17 cellular contexts compared by ENCODE assay signal in the genomic region with DNA sequence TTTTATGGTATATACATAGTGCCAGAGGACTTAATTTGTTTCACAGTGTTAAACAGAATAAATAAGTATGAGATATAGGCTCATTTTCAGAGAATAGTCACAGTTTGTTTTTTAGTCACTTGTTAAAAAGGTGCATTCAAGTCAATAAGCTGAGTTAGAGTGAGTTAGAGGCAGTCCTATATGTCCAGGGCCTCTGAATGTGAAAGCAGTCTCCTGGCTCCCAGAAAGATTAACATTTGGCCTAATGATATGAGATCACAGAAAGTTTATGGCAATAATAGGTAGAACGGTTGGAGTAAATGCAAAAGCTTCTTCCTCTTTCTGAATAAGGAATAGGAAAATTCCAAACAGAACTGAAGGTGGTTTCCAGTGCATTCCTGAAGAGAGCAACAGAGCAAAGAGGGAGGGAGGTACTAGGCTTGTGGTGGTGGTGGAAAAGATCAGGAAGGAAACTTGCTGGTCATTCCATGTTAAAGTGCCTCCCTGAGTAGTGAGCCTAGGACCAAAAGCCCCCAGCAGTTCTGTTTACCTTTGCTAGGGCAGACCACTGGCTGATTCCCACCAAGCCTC. TPM values are rescaled to one million over a fixed set of nuclear protein-coding genes. Genes with fewer than 3 reads are reported as not detected.
DNase-seq lines count a peak whose midpoint lies in the region; ATAC-seq, FAIRE-seq and TF ChIP-seq lines count a peak whose summit lies in the region.
"Had no signal": no experiment of that assay in that cellular context is flagged by ENCODE, and none has a peak within 500 bp of the region (broad histone marks: within the 10 kb centered on the region; RNA-seq: fewer than 3 reads in every experiment).

No MANE protein-coding gene starts in this region.

- H3K36me3 ChIP-seq in astrocyte (ENCODE audit: insufficient read depth, low read length) = no peaks in the 10 kb centered on the region
- H3K36me3 ChIP-seq in psoas muscle (ENCODE audit: insufficient read depth in 1 of 2, low read depth in 1 of 2) = peaks cover 0 to 32% of the 10 kb centered on the region in 2 donors
- H3K36me3 ChIP-seq in gastroesophageal sphincter = no peaks in the 10 kb centered on the region
- H3K36me3 ChIP-seq: left ventricle myocardium inferior had no signal

- intact Hi-C loops in psoas muscle (cut with DNase I) = loop anchor here (10.0 kb wide), 2 partner anchors 97 to 387 kb away; no protein-coding TSS in a partner anchor

- H3K4me1 Mint-ChIP-seq in astrocyte (ENCODE audit: low read depth, unreplicated experiment) = peaks cover 39% of the 10 kb centered on the region
- H3K4me1 Mint-ChIP-seq: activated CD4-positive, alpha-beta T cell treated with anti-CD3 and anti-CD28 coated beads, Interleukin-2, amount 10 ng/mL, durations not matched to agents 24 days and 14 days; CD4-positive, CD25-positive, alpha-beta regulatory T cell; T-cell had no signal

- no peaks in the 10 kb centered on the region for H3K9me3 Mint-ChIP-seq in astrocyte (ENCODE audit: unreplicated experiment)
- H3K9me3 Mint-ChIP-seq: activated CD4-positive, alpha-beta T cell treated with anti-CD3 and anti-CD28 coated beads, Interleukin-2, amount 10 ng/mL, durations not matched to agents 24 days and 14 days; CD4-positive, CD25-positive, alpha-beta regulatory T cell; T-cell had no signal

- H3K4me1 ChIP-seq in astrocyte (ENCODE audit: insufficient read depth, low read length) (peaks cover 24% of the 10 kb centered on the region), psoas muscle (peaks cover 51% of the 10 kb centered on the region), gastroesophageal sphincter (peaks cover 0 to 9% (median 4%) of the 10 kb centered on the region in 3 donors)

- no peak overlapping the region for H3K4me3 Mint-ChIP-seq in astrocyte (ENCODE audit: unreplicated experiment)
- H3K4me3 Mint-ChIP-seq: activated CD4-positive, alpha-beta T cell treated with anti-CD3 and anti-CD28 coated beads, Interleukin-2, amount 10 ng/mL, durations not matched to agents 24 days and 14 days; CD4-positive, CD25-positive, alpha-beta regulatory T cell; T-cell had no signal

- H3K27me3 Mint-ChIP-seq in astrocyte (ENCODE audit: low read depth, unreplicated experiment) = no peaks in the 10 kb centered on the region

- H3K27me3 ChIP-seq in astrocyte (ENCODE audit: insufficient read depth, low read length) (no peaks in the 10 kb centered on the region), psoas muscle (ENCODE audit: insufficient read depth in 3 of 3, low read length in 2 of 3) (no peaks in the 10 kb centered on the region), gastroesophageal sphincter (no peaks in the 10 kb centered on the region)
- H3K27me3 ChIP-seq: foreskin keratinocyte had no signal

- peak; percentile 16 for DNase-seq in ELR (ENCODE audit: low read depth)
- DNase-seq in astrocyte (ENCODE audit: low read depth) = peak; percentile 10
- peak; percentile 11 for DNase-seq in hepatic stellate cell (ENCODE audit: low spot score)
- DNase-seq in psoas muscle = no peak
- DNase-seq in NCI-H82 (lab: John Stamatoyannopoulos, UW) = no peak
- DNase-seq in UCSD-AML1 (lab: John Stamatoyannopoulos, UW; ENCODE audit: unreplicated experiment) = no peak
- DNase-seq in DMS 273 (lab: John Stamatoyannopoulos, UW; ENCODE audit: unreplicated experiment) = no peak
- DNase-seq: activated CD4-positive, alpha-beta T cell treated with anti-CD3 and anti-CD28 coated beads, Interleukin-2, amount 10 ng/mL, durations not matched to agents 24 days and 14 days; activated gamma-delta T cell treated with Interleukin-2 at 50 U/mL for 16 hours; CD4-positive, CD25-positive, alpha-beta regulatory T cell; cerebellar nuclear complex; left ventricle myocardium inferior; NCI-H1694; nucleus accumbens; T-cell had no signal

- TF ChIP-seq CTCF in astrocyte (IDR thresholded peaks at IDR 0.05; ENCODE audit: insufficient read depth, low read depth, low read length) = no peak
- no peak for TF ChIP-seq CTCF in psoas muscle (IDR thresholded peaks at IDR 0.05)
- no peak for TF ChIP-seq CTCF in gastroesophageal sphincter (IDR thresholded peaks at IDR 0.05)

- H3K9me3 ChIP-seq in astrocyte (ENCODE audit: insufficient read depth, low read depth, low read length) (no peaks in the 10 kb centered on the region), psoas muscle (no peaks in the 10 kb centered on the region), gastroesophageal sphincter (no peaks in the 10 kb centered on the region)
- H3K9me3 ChIP-seq: left ventricle myocardium inferior had no signal

- H4K20me1 ChIP-seq in astrocyte (ENCODE audit: insufficient read depth, low read length) = no peaks in the 10 kb centered on the region

- H3K79me2 ChIP-seq in astrocyte (ENCODE audit: insufficient read depth, low read length) = no peaks in the 10 kb centered on the region

- WGBS in psoas muscle, 3 donors = 15 to 30% (median 24%) methylated on average over 1 of the region's 1 CpG
- 50% methylated on average over 1 of the region's 1 CpG; no CpG with 5 or more reads in 1 of the 2 donors for WGBS in gastroesophageal sphincter (ENCODE audit: low coverage in 1 of 2), 2 donors

- H3K9ac ChIP-seq in astrocyte (ENCODE audit: low read length) = no peak overlapping the region

- no peak overlapping the region for H3K27ac ChIP-seq in astrocyte (ENCODE audit: low read depth, low read length)
- H3K27ac ChIP-seq in psoas muscle = peak overlapping the region; percentile 84
- no peak overlapping the region for H3K27ac ChIP-seq in gastroesophageal sphincter
- H3K27ac ChIP-seq: foreskin keratinocyte had no signal

- H3K36me3 Mint-ChIP-seq in astrocyte (ENCODE audit: low read depth, unreplicated experiment) = no peaks in the 10 kb centered on the region
- H3K36me3 Mint-ChIP-seq: CD4-positive, CD25-positive, alpha-beta regulatory T cell; T-cell had no signal

- peak overlapping the region; percentile 63 for H3K27ac Mint-ChIP-seq in astrocyte (ENCODE audit: unreplicated experiment)
- H3K27ac Mint-ChIP-seq: activated CD4-positive, alpha-beta T cell treated with anti-CD3 and anti-CD28 coated beads, Interleukin-2, amount 10 ng/mL, durations not matched to agents 24 days and 14 days; T-cell had no signal

- FAIRE-seq in astrocyte (lab: Jason Lieb, UNC) = peak; percentile 70

- no peak for TF ChIP-seq EP300 in gastroesophageal sphincter (IDR thresholded peaks at IDR 0.05)

- ATAC-seq in psoas muscle (no peak), gastroesophageal sphincter (no peak)
- ATAC-seq: foreskin keratinocyte, T-cell had no signal

- peak overlapping the region; percentile 13 for H2AFZ ChIP-seq in astrocyte (ENCODE audit: low read depth, low read length)

- no peak for TF ChIP-seq POLR2A in gastroesophageal sphincter (IDR thresholded peaks at IDR 0.05)

- H3K4me3 ChIP-seq in astrocyte (ENCODE audit: insufficient read depth, low read depth, low read length) (no peak overlapping the region), psoas muscle (no peak overlapping the region), gastroesophageal sphincter (no peak overlapping the region)
- H3K4me3 ChIP-seq: left ventricle myocardium inferior had no signal

- H3K4me2 ChIP-seq in astrocyte (ENCODE audit: low read length) = peak overlapping the region; percentile 24

RNA-seq across cellular contexts. Expression of a gene that starts 54.4 kb away (rescaled TPM):
- total RNA-seq in astrocyte = 1.5 and 1.6 TPM in 2 replicates
- total RNA-seq in psoas muscle = 10 to 100 TPM in 3 of 4 donors, 1 to 10 TPM in 1; 9.2 to 17.0 (median 11.5) TPM
- 10 to 100 TPM in 2 of 3 donors, under 1 TPM in 1; 0.31 to 25.6 (median 17.3) TPM for polyA plus RNA-seq in psoas muscle
- total RNA-seq in gastroesophageal sphincter = under 1 TPM in 2 of 4 donors, not detected in 2; 0.23 to 0.54 TPM
- total RNA-seq: activated CD4-positive, alpha-beta T cell treated with anti-CD3 and anti-CD28 coated beads, Interleukin-2, amount 10 ng/mL, durations not matched to agents 24 days and 14 days; CD4-positive, CD25-positive, alpha-beta regulatory T cell had no signal
- polyA plus RNA-seq: CD4-positive, CD25-positive, alpha-beta regulatory T cell had no signal

Comparison
In these comparisons a context has a peak if more than half of its experiments do, and no peak if none do; other contexts are left out.
1. DNase-seq: peak in ELR (single experiment), astrocyte (single experiment) and hepatic stellate cell (single experiment); none in psoas muscle (0 of 2), NCI-H82 (single experiment), UCSD-AML1 (single experiment) and DMS 273 (single experiment).